15 cellular contexts compared by ENCODE assay signal in the genomic region with DNA sequence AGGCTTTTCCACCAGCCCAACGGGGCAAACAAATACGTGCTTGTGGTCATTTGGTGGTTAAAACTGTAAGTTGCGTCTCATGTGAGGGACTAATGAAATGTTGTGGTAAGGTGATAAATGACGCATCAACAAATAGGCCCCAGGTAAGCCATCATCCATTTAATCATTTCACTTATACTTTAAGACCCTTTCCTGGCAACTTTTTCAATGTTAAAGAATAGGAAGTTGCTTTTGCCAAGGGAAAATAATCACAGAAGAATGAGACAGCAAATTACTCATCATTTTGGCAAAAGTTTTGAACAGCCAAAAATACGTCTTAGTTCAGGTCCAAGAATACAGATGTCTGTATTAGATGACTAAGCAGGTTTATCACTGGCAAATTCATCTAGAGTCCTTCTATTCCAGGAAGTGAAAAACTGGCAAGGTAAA.
DNase-seq lines count a peak whose midpoint lies in the region; ATAC-seq and TF ChIP-seq lines count a peak whose summit lies in the region.
"Had no signal": no experiment of that assay in that cellular context is flagged by ENCODE, and none has a peak within 500 bp of the region (broad histone marks: within the 10 kb centered on the region; RNA-seq: fewer than 3 reads in every experiment).

No MANE protein-coding gene starts in this region.

- POLR2A ChIA-PET in AG04449 (lab: Yijun Ruan, JAX), result no interaction called here

- intact Hi-C loops in CD14-positive monocyte (cut with micrococcal nuclease), result no loop called here

- no peaks in the 10 kb centered on the region for H3K36me3 Mint-ChIP-seq in CD14-positive monocyte
- H3K36me3 Mint-ChIP-seq: activated CD8-positive, alpha-beta memory T cell treated with anti-CD3 and anti-CD28 coated beads, Interleukin-2, amount 10 ng/mL, durations not matched to agents 7 days and 5 days had no signal

- CTCF ChIA-PET in AG04449 (lab: Yijun Ruan, JAX), result no interaction called here

- no peak overlapping the region for H3K27ac Mint-ChIP-seq in CD14-positive monocyte
- H3K27ac Mint-ChIP-seq: activated CD8-positive, alpha-beta memory T cell treated with anti-CD3 and anti-CD28 coated beads, Interleukin-2, amount 10 ng/mL, durations not matched to agents 7 days and 5 days had no signal

- H3K4me3 ChIP-seq in AG04449 (ENCODE audit: low read depth, low read length) (no peak overlapping the region), foreskin fibroblast (ENCODE audit: low read depth in 1 of 2, low read length in 2 of 2) (no peak overlapping the region)
- H3K4me3 ChIP-seq: pancreas, thoracic aorta had no signal

- no peaks in the 10 kb centered on the region for H3K4me1 Mint-ChIP-seq in CD14-positive monocyte
- H3K4me1 Mint-ChIP-seq: activated CD8-positive, alpha-beta memory T cell treated with anti-CD3 and anti-CD28 coated beads, Interleukin-2, amount 10 ng/mL, durations not matched to agents 7 days and 5 days had no signal

- no peak overlapping the region for H3K4me3 Mint-ChIP-seq in CD14-positive monocyte
- H3K4me3 Mint-ChIP-seq: activated CD8-positive, alpha-beta memory T cell treated with anti-CD3 and anti-CD28 coated beads, Interleukin-2, amount 10 ng/mL, durations not matched to agents 7 days and 5 days had no signal

- TF ChIP-seq CTCF in AG04449 (IDR thresholded peaks at IDR 0.05; ENCODE audit: insufficient read depth, low read length, missing control alignments) (no peak), foreskin fibroblast (IDR thresholded peaks at IDR 0.05; ENCODE audit: low read depth, low read length) (no peak), CD14-positive monocyte (IDR thresholded peaks at IDR 0.05) (no peak)

- DNase-seq in AG04449 (ENCODE audit: low read depth, low spot score), result peak; percentile 34
- peak; percentile 60 for DNase-seq in HS-5 (ENCODE audit: low read depth)
- DNase-seq in amniotic epithelial cell (ENCODE audit: low read depth), result peak; percentile 36
- peak; percentile 73 to 85 for DNase-seq in foreskin fibroblast
- no peak for DNase-seq in CD14-positive monocyte (ENCODE audit: low spot score)
- DNase-seq in ureter (ENCODE audit: low spot score), result no peak
- DNase-seq in NCI-H524 (lab: John Stamatoyannopoulos, UW), result no peak
- DNase-seq: activated CD8-positive, alpha-beta memory T cell treated with anti-CD3 and anti-CD28 coated beads, Interleukin-2, amount 10 ng/mL, durations not matched to agents 7 days and 5 days; activated naive CD4-positive, alpha-beta T cell treated with Interleukin-2 at 50 U/mL for 16 hours; cerebellar nuclear complex; NCI-H1694; pancreas; WERI-Rb-1 had no signal

- H3K9me3 Mint-ChIP-seq in CD14-positive monocyte, result peaks cover 0 to 5% (median 0%) of the 10 kb centered on the region in 7 donors

- no peak for ATAC-seq in HG02678 (IDR thresholded peaks at IDR 0.05; ENCODE audit: unreplicated experiment)
- ATAC-seq: activated CD8-positive, alpha-beta memory T cell treated with anti-CD3 and anti-CD28 coated beads, Interleukin-2, amount 10 ng/mL, durations not matched to agents 7 days and 5 days; pancreas had no signal

- peaks cover 0 to 2% (median 0%) of the 10 kb centered on the region in 3 donors for H3K27me3 Mint-ChIP-seq in CD14-positive monocyte (ENCODE audit: low read depth in 3 of 3)
- H3K27me3 Mint-ChIP-seq: activated CD8-positive, alpha-beta memory T cell treated with anti-CD3 and anti-CD28 coated beads, Interleukin-2, amount 10 ng/mL, durations not matched to agents 7 days and 5 days had no signal

Comparison
In these comparisons a context has a peak if more than half of its experiments do, and no peak if none do; other contexts are left out.
1. DNase-seq: peak in AG04449 (single experiment), HS-5 (single experiment), amniotic epithelial cell (single experiment) and foreskin fibroblast (2 of 2); none in CD14-positive monocyte (single experiment), ureter (single experiment) and NCI-H524 (0 of 2).